22 cellular contexts compared by ENCODE assay signal in genomic region chr11:116874251-116874650, GRCh38. TPM values are rescaled to one million over a fixed set of nuclear protein-coding genes. Genes with fewer than 3 reads are reported as not detected.
A peak's percentile ranks its signal among the peaks of the same experiment; 100 is the strongest.
DNase-seq lines count a peak whose midpoint lies in the region; ATAC-seq and TF ChIP-seq lines count a peak whose summit lies in the region.
"Had no signal": no experiment of that assay in that cellular context is flagged by ENCODE, and none has a peak within 500 bp of the region (broad histone marks: within the 10 kb centered on the region; RNA-seq: fewer than 3 reads in every experiment).

No MANE protein-coding gene starts in this region.

- in situ Hi-C loops in GM23248 (cut with MboI), result loop anchor here (10.0 kb wide), 1 partner anchor 231 kb away; no protein-coding TSS in a partner anchor

- H3F3A ChIP-seq in GM23248 (ENCODE audit: insufficient read depth) (peaks cover 34% of the 10 kb centered on the region), PC-9 (ENCODE audit: insufficient read depth, low read depth) (no peaks in the 10 kb centered on the region)

- no peak overlapping the region for H2AFZ ChIP-seq in GM23248
- no peak overlapping the region for H2AFZ ChIP-seq in osteoblast (ENCODE audit: low read length)
- H2AFZ ChIP-seq in PC-9, result no peak overlapping the region
- H2AFZ ChIP-seq: GM23338 had no signal

- H3K4me2 ChIP-seq in GM23248 (ENCODE audit: unreplicated experiment) (peak overlapping the region; percentile 4), osteoblast (ENCODE audit: insufficient read depth, low read length) (no peak overlapping the region), PC-9 (no peak overlapping the region)
- H3K4me2 ChIP-seq: GM23338 had no signal

- H3K27me3 ChIP-seq in GM23248 (replicated peaks; ENCODE audit: insufficient read depth), result no peaks in the 10 kb centered on the region
- H3K27me3 ChIP-seq in osteoblast (ENCODE audit: insufficient read depth, low read length), result no peaks in the 10 kb centered on the region
- H3K27me3 ChIP-seq in esophagus squamous epithelium, result no peaks in the 10 kb centered on the region
- no peaks in the 10 kb centered on the region for H3K27me3 ChIP-seq in PC-9 (ENCODE audit: insufficient read depth, low read depth)
- H3K27me3 ChIP-seq: BE2C had no signal

- no peak for TF ChIP-seq CTCF in fibroblast of villous mesenchyme (IDR thresholded peaks at IDR 0.05; ENCODE audit: insufficient read depth, low read depth, low read length)
- TF ChIP-seq CTCF in osteoblast (IDR thresholded peaks at IDR 0.05; ENCODE audit: extremely low read depth, low read depth, low read length), result no peak
- no peak for TF ChIP-seq CTCF in esophagus squamous epithelium (IDR thresholded peaks at IDR 0.05)
- no peak for TF ChIP-seq CTCF in PC-9 (conservative IDR thresholded peaks at IDR 0.05)

- WGBS in GM23248 (ENCODE audit: low coverage in 1 of 2, low lambda C conversion rate in 2 of 2, missing lambda C conversion rate in 2 of 2), 2 experiments, result 61 to 78% methylated on average over 2 of the region's 2 CpGs
- 75% methylated on average over 2 of the region's 2 CpGs for WGBS in esophagus squamous epithelium, 2 donors

- no TSS peak for BruUV-seq in PC-9 (replicated peaks; lab: Mats Ljungman, UMichigan)

- H3K4me3 ChIP-seq in GM23248 (no peak overlapping the region), fibroblast of villous mesenchyme (ENCODE audit: low read depth, low read length) (no peak overlapping the region), osteoblast (ENCODE audit: insufficient read depth, low read length) (no peak overlapping the region), esophagus squamous epithelium (no peak overlapping the region), PC-9 (no peak overlapping the region)
- H3K4me3 ChIP-seq: GM23338, prostate gland had no signal

- POLR2A ChIA-PET in PC-9 (lab: Charles Lee; ENCODE audit: unreplicated experiment), result no interaction called here

- H4K20me1 ChIP-seq in GM23248 (ENCODE audit: insufficient read depth), result no peaks in the 10 kb centered on the region
- H4K20me1 ChIP-seq in osteoblast (ENCODE audit: insufficient read depth, low read length), result no peaks in the 10 kb centered on the region
- no peaks in the 10 kb centered on the region for H4K20me1 ChIP-seq in PC-9 (ENCODE audit: insufficient read depth)

- H3K9ac ChIP-seq in GM23248, result no peak overlapping the region

- H3K27ac ChIP-seq in GM23248, result no peak overlapping the region
- no peak overlapping the region for H3K27ac ChIP-seq in osteoblast (ENCODE audit: low read depth, low read length)
- H3K27ac ChIP-seq in esophagus squamous epithelium, result no peak overlapping the region
- no peak overlapping the region for H3K27ac ChIP-seq in PC-9
- H3K27ac ChIP-seq: prostate gland had no signal

- H3K36me3 ChIP-seq in GM23248 (ENCODE audit: low read depth) (no peaks in the 10 kb centered on the region), osteoblast (ENCODE audit: insufficient read depth, low read length) (peaks cover 45% of the 10 kb centered on the region), esophagus squamous epithelium (peaks cover 0 to 75% (median 13%) of the 10 kb centered on the region in 3 donors), PC-9 (ENCODE audit: low read depth) (no peaks in the 10 kb centered on the region)

- DNase-seq in GM23248 (peak; percentile 49), fibroblast of villous mesenchyme (ENCODE audit: low read depth) (peak; percentile 81), osteoblast (ENCODE audit: insufficient read length, low spot score, missing footprints) (peak; percentile 63), esophagus squamous epithelium (lab: John Stamatoyannopoulos, UW) (no peak), PC-9 (no peak), SHP77 (lab: John Stamatoyannopoulos, UW) (no peak)
- DNase-seq: activated CD4-positive, CD25-positive, alpha-beta regulatory T cell; BE2C; dermis blood vessel endothelial cell; NCI-H1105; NCI-H2081; nephron progenitor cell; stimulated activated CD4-positive, alpha-beta T cell treated with anti-CD3 and anti-CD28 coated beads, Interleukin-4, amount 100 ng/mL, for 4 hours had no signal

- H3K4me1 ChIP-seq in GM23248 (ENCODE audit: insufficient read depth), result peaks cover 33% of the 10 kb centered on the region
- peaks cover 30% of the 10 kb centered on the region for H3K4me1 ChIP-seq in osteoblast (ENCODE audit: insufficient read depth, low read length)
- peaks cover 0 to 12% (median 0%) of the 10 kb centered on the region in 3 donors for H3K4me1 ChIP-seq in esophagus squamous epithelium
- H3K4me1 ChIP-seq in PC-9 (replicated peaks; ENCODE audit: insufficient read depth), result no peaks in the 10 kb centered on the region
- H3K4me1 ChIP-seq: BE2C had no signal

- TF ChIP-seq POLR2A in esophagus squamous epithelium (IDR thresholded peaks at IDR 0.05), result no peak

- H3K9me2 ChIP-seq in GM23248 (ENCODE audit: insufficient read depth) (no peaks in the 10 kb centered on the region), PC-9 (ENCODE audit: insufficient read depth) (no peaks in the 10 kb centered on the region)

- ATAC-seq in SK-N-SH treated with all-trans-retinoic acid at 6 μM for 48 hours, result peak; percentile 79
- no peak for ATAC-seq in HG02852 (IDR thresholded peaks at IDR 0.05; ENCODE audit: unreplicated experiment)
- ATAC-seq: GM23338 had no signal

- H3K79me2 ChIP-seq in GM23248 (ENCODE audit: insufficient read depth) (no peaks in the 10 kb centered on the region), osteoblast (ENCODE audit: insufficient read depth, low read length) (no peaks in the 10 kb centered on the region), PC-9 (ENCODE audit: low read depth) (no peaks in the 10 kb centered on the region)

- intact Hi-C loops in esophagus squamous epithelium (cut with DNase I) (no loop called here), PC-9 (cut with micrococcal nuclease; ENCODE audit: unreplicated experiment) (no loop called here)

- CTCF ChIA-PET in PC-9 (lab: Charles Lee), result no interaction called here

- H3K9me3 ChIP-seq in GM23248 (ENCODE audit: low read depth) (no peaks in the 10 kb centered on the region), osteoblast (ENCODE audit: low read depth, low read length) (no peaks in the 10 kb centered on the region), esophagus squamous epithelium (no peaks in the 10 kb centered on the region), PC-9 (ENCODE audit: insufficient read depth, low read depth) (no peaks in the 10 kb centered on the region)
- H3K9me3 ChIP-seq: BE2C, prostate gland had no signal

TF ChIP-seq in SK-N-SH treated with all-trans-retinoic acid at 6 μM for 48 hours, 23 proteins besides CTCF, POLR2A, EP300 and RAD21:
- 0 out of 2 replicates have a peak, but pooled peaks have one; percentile 26 for TF ChIP-seq ZFP3 (CRISPR knock-in tag; IDR thresholded peaks at IDR 0.05)
- TF ChIP-seq GLIS3 (CRISPR knock-in tag; IDR thresholded peaks at IDR 0.05), result no peak
- TF ChIP-seq ISL1 (CRISPR knock-in tag; IDR thresholded peaks at IDR 0.05), result no peak; the same call in 1 of the 2 replicates
- no peak for TF ChIP-seq OSR1 (CRISPR knock-in tag; IDR thresholded peaks at IDR 0.05)
- no peak for TF ChIP-seq ZNF565 (CRISPR knock-in tag; conservative IDR thresholded peaks at IDR 0.05; ENCODE audit: low read depth)
TF ChIP-seq in SK-N-SH treated with all-trans-retinoic acid at 6 μM for 48 hours: peak in this region for 1.

RNA-seq across cellular contexts. Expression of gene APOA1, which starts 36.8 kb away (rescaled TPM):
- total RNA-seq in GM23248 (2014; rRNA removed; shearing (Covaris generic)), result not detected in 2 replicates
- polyA plus RNA-seq in GM23248 (2016; fragmentation: Nextera tagmentation; extraction: Ambion mirVana), result 0.23 TPM in 1 of 2 replicates, not detected in the other
- total RNA-seq in fibroblast of villous mesenchyme (not detected in 2 replicates), osteoblast (under 0.01 and 0.29 TPM in 2 replicates), esophagus squamous epithelium (not detected), PC-9 (2021) (not detected in 2 replicates)
- total RNA-seq: GM23338, HT-29 had no signal

RNA-seq across cellular contexts. Expression of gene APOC3, which starts 44.5 kb away (rescaled TPM):
- not detected in 2 replicates for total RNA-seq in GM23248 (2014; rRNA removed; shearing (Covaris generic))
- polyA plus RNA-seq in GM23248 (2016; fragmentation: Nextera tagmentation; extraction: Ambion mirVana), result not detected in 2 replicates
- total RNA-seq in fibroblast of villous mesenchyme, result not detected in 2 replicates
- total RNA-seq in osteoblast, result not detected in 2 replicates
- not detected for total RNA-seq in esophagus squamous epithelium
- not detected in 2 replicates for total RNA-seq in PC-9 (2021)
- total RNA-seq: activated CD8-positive, alpha-beta memory T cell treated with anti-CD3 and anti-CD28 coated beads for 36 hours; dermis blood vessel endothelial cell; GM23338; HT-29; OCI-LY7; prostate gland; urinary bladder had no signal
- polyA plus RNA-seq: esophagus, GM23338 had no signal

RNA-seq across cellular contexts. Expression of gene APOA4, which starts 51.1 kb away (rescaled TPM):
- total RNA-seq in GM23248 (2014; rRNA removed; shearing (Covaris generic)), result not detected in 2 replicates
- not detected in 2 replicates for polyA plus RNA-seq in GM23248 (2016; fragmentation: Nextera tagmentation; extraction: Ambion mirVana)
- not detected in 2 replicates for total RNA-seq in fibroblast of villous mesenchyme
- total RNA-seq in osteoblast, result not detected in 2 replicates
- not detected for total RNA-seq in esophagus squamous epithelium
- total RNA-seq in PC-9 (2021), result not detected in 2 replicates
- total RNA-seq: activated CD8-positive, alpha-beta memory T cell treated with anti-CD3 and anti-CD28 coated beads for 36 hours; dermis blood vessel endothelial cell; GM23338; HT-29; OCI-LY7; prostate gland; urinary bladder had no signal
- polyA plus RNA-seq: GM23338 had no signal

Comparison
In these comparisons a context has a peak if more than half of its experiments do, and no peak if none do; other contexts are left out.
1. DNase-seq: peak in GM23248 (single experiment), fibroblast of villous mesenchyme (single experiment) and osteoblast (single experiment); none in esophagus squamous epithelium (single experiment), PC-9 (0 of 2) and SHP77 (0 of 2).